Comparison of ENCODE assay signal across 9 cellular contexts in genomic region chr2:188978291-188979081, GRCh38. TPM values are rescaled to one million over a fixed set of nuclear protein-coding genes. Genes with fewer than 3 reads are reported as not detected.
DNase-seq lines count a peak whose midpoint lies in the region; ATAC-seq and TF ChIP-seq lines count a peak whose summit lies in the region.
"Had no signal": no experiment of that assay in that cellular context is flagged by ENCODE, and none has a peak within 500 bp of the region (broad histone marks: within the 10 kb centered on the region; RNA-seq: fewer than 3 reads in every experiment).

No MANE protein-coding gene starts in this region.

- H3K9me3 ChIP-seq in PC-3 (ENCODE audit: low read length) (no peaks in the 10 kb centered on the region), gastrocnemius medialis (no peaks in the 10 kb centered on the region)

- in situ Hi-C loops in gastrocnemius medialis (cut with MboI; ENCODE audit: low sequenced_read_pairs in 4 of 4) = loop anchor here (10.0 to 25.0 kb wide), 3 partner anchors 194 to 1441 kb away; no protein-coding TSS in a partner anchor

- H3K27ac Mint-ChIP-seq in activated CD4-positive, alpha-beta T cell treated with anti-CD3 and anti-CD28 coated beads for 36 hours = peak overlapping the region; percentile 68
- H3K27ac Mint-ChIP-seq: CD4-positive, CD25-positive, alpha-beta regulatory T cell had no signal

- H3K27ac ChIP-seq in PC-3 (ENCODE audit: low read length) (no peak overlapping the region), gastrocnemius medialis (peak overlapping the region; percentile 62 to 78 (median 70))

- CTCF ChIA-PET in activated CD4-positive, alpha-beta T cell treated with anti-CD3 and anti-CD28 coated beads for 36 hours (lab: Charles Lee) = interaction anchor here (0.7 to 1.5 kb wide), 3 partner anchors 12 to 477 kb away, joined by 3 to 4 read pairs (median 3); no protein-coding TSS in a partner anchor
- CTCF ChIA-PET in PC-3 (lab: Charles Lee) = interaction anchor here (0.6 to 1.1 kb wide), 5 partner anchors 397 to 1478 kb away, joined by 4 to 8 read pairs (median 5); no protein-coding TSS in a partner anchor

- BruUV-seq in PC-3 (replicated peaks; lab: Mats Ljungman, UMichigan) = no TSS peak

- no peaks in the 10 kb centered on the region for H3K79me2 ChIP-seq in PC-3 (ENCODE audit: low read length)

- TF ChIP-seq POLR2A in gastrocnemius medialis (IDR thresholded peaks at IDR 0.05) = no peak

- peak; percentile 82 for ATAC-seq in activated CD4-positive, alpha-beta T cell treated with anti-CD3 and anti-CD28 coated beads for 36 hours
- ATAC-seq in HG02642 (IDR thresholded peaks at IDR 0.05; ENCODE audit: poor library complexity, unreplicated experiment) (peak; percentile 91), PC-3 (peak; percentile 75), gastrocnemius medialis (peak; percentile 51 to 58)

- peaks cover 12% of the 10 kb centered on the region for H3K27me3 Mint-ChIP-seq in activated CD4-positive, alpha-beta T cell treated with anti-CD3 and anti-CD28 coated beads for 36 hours
- H3K27me3 Mint-ChIP-seq: CD4-positive, CD25-positive, alpha-beta regulatory T cell had no signal

- H2AFZ ChIP-seq in PC-3 (ENCODE audit: low read length) = peak overlapping the region; percentile 44

- no peaks in the 10 kb centered on the region for H3K9me2 ChIP-seq in PC-3 (replicated peaks; ENCODE audit: low read length)

- H3K4me3 ChIP-seq in PC-3 (ENCODE audit: low read length) (no peak overlapping the region), gastrocnemius medialis (peak overlapping the region; percentile 14 to 48 (median 16))

- peak overlapping the region; percentile 30; the same call in 1 of the 2 replicates for H3K4me2 ChIP-seq in PC-3 (ENCODE audit: low read length)

- no peak for DNase-seq in activated CD4-positive, alpha-beta T cell treated with anti-CD3 and anti-CD28 coated beads for 36 hours
- no peak for DNase-seq in activated CD4-positive, alpha-beta T cell treated with anti-CD3 and anti-CD28 coated beads, Interleukin-2, amount 50 U/mL, for 4 hours
- DNase-seq in PC-3 = peak; percentile 49
- DNase-seq in fibroblast of the conjunctiva (ENCODE audit: low read depth) = peak; percentile 66
- DNase-seq in gastrocnemius medialis = peak; percentile 19
- DNase-seq in mesenteric fat pad (ENCODE audit: low spot score) = no peak
- DNase-seq in activated CD4-positive, alpha-beta T cell treated with anti-CD3 and anti-CD28 coated beads, Interleukin-2, amount 50 U/mL, for 1 hour = no peak

- H3K36me3 Mint-ChIP-seq in activated CD4-positive, alpha-beta T cell treated with anti-CD3 and anti-CD28 coated beads for 36 hours (ENCODE audit: low read depth) = no peaks in the 10 kb centered on the region
- H3K36me3 Mint-ChIP-seq: CD4-positive, CD25-positive, alpha-beta regulatory T cell had no signal

- peaks cover 16% of the 10 kb centered on the region for H3K4me1 Mint-ChIP-seq in activated CD4-positive, alpha-beta T cell treated with anti-CD3 and anti-CD28 coated beads for 36 hours

- no peak overlapping the region for H3K9ac ChIP-seq in PC-3 (ENCODE audit: low read length)

- intact Hi-C loops in activated CD4-positive, alpha-beta T cell treated with anti-CD3 and anti-CD28 coated beads for 36 hours (cut with DNase I, micrococcal nuclease) = loop anchor here (1.0 to 5.0 kb wide), 2 partner anchors 108 to 1396 kb away; no protein-coding TSS in a partner anchor
- intact Hi-C loops in PC-3 (cut with micrococcal nuclease) = loop anchor here (1.0 to 5.0 kb wide), 2 partner anchors 201 to 454 kb away; no protein-coding TSS in a partner anchor
- intact Hi-C loops in gastrocnemius medialis (cut with DNase I; ENCODE audit: low total_unique reads) = loop anchor here (5.0 kb wide), 2 partner anchors 191 to 369 kb away; no protein-coding TSS in a partner anchor

- H3K36me3 ChIP-seq in PC-3 (ENCODE audit: low read depth, low read length) (no peaks in the 10 kb centered on the region), gastrocnemius medialis (no peaks in the 10 kb centered on the region)

- H3K27me3 ChIP-seq in PC-3 (ENCODE audit: low read length) = no peaks in the 10 kb centered on the region
- H3K27me3 ChIP-seq in gastrocnemius medialis = no peaks in the 10 kb centered on the region

- peak; percentile 78 for TF ChIP-seq CTCF in PC-3 (conservative IDR thresholded peaks at IDR 0.05; ENCODE audit: low read depth, low read length)
- TF ChIP-seq CTCF in gastrocnemius medialis (IDR thresholded peaks at IDR 0.05 in 4 of 5, conservative IDR thresholded peaks at IDR 0.05 in 1 of 5) = peak in 1 of 5 experiments; percentile 8

- POLR2A ChIA-PET in activated CD4-positive, alpha-beta T cell treated with anti-CD3 and anti-CD28 coated beads for 36 hours (lab: Charles Lee) = no interaction called here
- POLR2A ChIA-PET in PC-3 (lab: Charles Lee; ENCODE audit: unreplicated experiment) = interaction anchor here (0.6 kb wide), 1 partner anchor 487 kb away, joined by 18 read pairs; no protein-coding TSS in a partner anchor

- no peaks in the 10 kb centered on the region for H3K9me3 Mint-ChIP-seq in activated CD4-positive, alpha-beta T cell treated with anti-CD3 and anti-CD28 coated beads for 36 hours (ENCODE audit: low read depth)
- H3K9me3 Mint-ChIP-seq: CD4-positive, CD25-positive, alpha-beta regulatory T cell had no signal

- no peaks in the 10 kb centered on the region for H4K20me1 ChIP-seq in PC-3 (ENCODE audit: low read length)

- no peaks in the 10 kb centered on the region for H3F3A ChIP-seq in PC-3 (ENCODE audit: low read length, unreplicated experiment)

- peak overlapping the region; percentile 49 for H3K4me3 Mint-ChIP-seq in activated CD4-positive, alpha-beta T cell treated with anti-CD3 and anti-CD28 coated beads for 36 hours
- H3K4me3 Mint-ChIP-seq: CD4-positive, CD25-positive, alpha-beta regulatory T cell had no signal

- H3K4me1 ChIP-seq in PC-3 (ENCODE audit: insufficient read depth, low read length) = peaks cover 12% of the 10 kb centered on the region; the same call in 1 of the 2 replicates
- peaks cover 0 to 6% of the 10 kb centered on the region in 2 donors for H3K4me1 ChIP-seq in gastrocnemius medialis

RNA-seq across cellular contexts. Expression of gene COL3A1, which starts 4.3 kb away (rescaled TPM):
- total RNA-seq in activated CD4-positive, alpha-beta T cell treated with anti-CD3 and anti-CD28 coated beads for 36 hours = under 1 TPM; 0.05 to 0.12 TPM
- 0.23 and 0.36 TPM in 2 replicates for total RNA-seq in PC-3 (2014; rRNA removed)
- 10 to 100 TPM in 3 of 4 donors, 1 to 10 TPM in 1; 6.5 to 42.7 (median 15.0) TPM for total RNA-seq in gastrocnemius medialis
- total RNA-seq in mesenteric fat pad = 351 TPM
- total RNA-seq: CD4-positive, CD25-positive, alpha-beta regulatory T cell had no signal

Comparison
In these comparisons a context has a peak if more than half of its experiments do, and no peak if none do; other contexts are left out.
1. DNase-seq: peak in PC-3 (single experiment), fibroblast of the conjunctiva (single experiment) and gastrocnemius medialis (2 of 2); none in activated CD4-positive, alpha-beta T cell treated with anti-CD3 and anti-CD28 coated beads for 36 hours (single experiment), activated CD4-positive, alpha-beta T cell treated with anti-CD3 and anti-CD28 coated beads, Interleukin-2, amount 50 U/mL, for 4 hours (0 of 2), mesenteric fat pad (single experiment) and activated CD4-positive, alpha-beta T cell treated with anti-CD3 and anti-CD28 coated beads, Interleukin-2, amount 50 U/mL, for 1 hour (single experiment).
2. Peak in every context shown above with its lines, with median percentiles within 50 percentile points of each other: ATAC-seq.